Comparison of ENCODE assay signal across 8 cellular contexts in the genomic region with DNA sequence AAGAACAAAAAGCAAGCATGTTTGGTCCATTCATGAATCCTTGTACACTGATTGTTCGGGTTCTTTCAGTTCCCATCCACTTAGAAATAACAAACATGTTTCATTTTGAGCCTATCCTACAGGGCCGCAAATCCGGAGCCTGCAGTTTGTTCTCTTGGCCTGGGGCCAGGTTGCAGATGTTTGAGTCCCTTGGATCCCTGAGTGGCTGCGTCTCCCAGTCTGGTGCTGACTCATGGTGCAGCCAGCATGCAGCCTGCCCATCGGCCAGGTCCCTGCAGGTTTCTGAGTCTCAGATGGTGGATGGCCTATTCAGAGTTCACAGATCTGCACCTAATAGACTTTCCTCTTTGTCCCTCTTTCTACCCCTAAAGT. TPM values are rescaled to one million over a fixed set of nuclear protein-coding genes. Genes with fewer than 3 reads are reported as not detected.
A peak's percentile ranks its signal among the peaks of the same experiment; 100 is the strongest.
DNase-seq lines count a peak whose midpoint lies in the region; ATAC-seq and TF ChIP-seq lines count a peak whose summit lies in the region.

No MANE protein-coding gene starts in this region.

- no peaks in the 10 kb centered on the region for H3K9me3 Mint-ChIP-seq in osteocyte (ENCODE audit: unreplicated experiment)
- H3K9me3 Mint-ChIP-seq in activated T-cell treated with anti-CD3 and anti-CD28 coated beads, Interleukin-2, amount 50 U/mL, for 4 hours = no peaks in the 10 kb centered on the region

- no peaks in the 10 kb centered on the region for H3K36me3 Mint-ChIP-seq in osteocyte (ENCODE audit: unreplicated experiment)
- H3K36me3 Mint-ChIP-seq in activated T-cell treated with anti-CD3 and anti-CD28 coated beads, Interleukin-2, amount 50 U/mL, for 4 hours (ENCODE audit: insufficient read depth) = no peaks in the 10 kb centered on the region

- peak overlapping the region; percentile 28 for H3K4me3 Mint-ChIP-seq in osteocyte (ENCODE audit: unreplicated experiment)
- H3K4me3 Mint-ChIP-seq in activated T-cell treated with anti-CD3 and anti-CD28 coated beads, Interleukin-2, amount 50 U/mL, for 4 hours = no peak overlapping the region

- no peaks in the 10 kb centered on the region for H3K27me3 Mint-ChIP-seq in osteocyte (ENCODE audit: unreplicated experiment)
- H3K27me3 Mint-ChIP-seq in activated T-cell treated with anti-CD3 and anti-CD28 coated beads, Interleukin-2, amount 50 U/mL, for 4 hours (ENCODE audit: low read depth) = no peaks in the 10 kb centered on the region

- no peaks in the 10 kb centered on the region for H3K27me3 ChIP-seq in dorsolateral prefrontal cortex

- ATAC-seq in HG03196 (IDR thresholded peaks at IDR 0.05; ENCODE audit: unreplicated experiment) (no peak), HG02970 (IDR thresholded peaks at IDR 0.05; ENCODE audit: low FRiP score, unreplicated experiment) (no peak), HG02852 (IDR thresholded peaks at IDR 0.05; ENCODE audit: unreplicated experiment) (no peak)
- ATAC-seq in activated T-cell treated with anti-CD3 and anti-CD28 coated beads, Interleukin-2, amount 50 U/mL, for 4 hours = no peak

- intact Hi-C loops in dorsolateral prefrontal cortex (cut with DNase I) = loop anchor here (2.0 to 10.0 kb wide), 9 partner anchors 14 to 552 kb away; a partner anchor contains a TSS

- H3K27ac Mint-ChIP-seq in osteocyte (ENCODE audit: unreplicated experiment) = peak overlapping the region; percentile 84

- DNase-seq in EH (ENCODE audit: low read depth) = peak; percentile 93
- DNase-seq in NCI-H460 (ENCODE audit: extremely low read depth, low read depth) = peak; percentile 91
- DNase-seq in dorsolateral prefrontal cortex = peak in 9 of 10 donors; percentile 53 to 89 (median 80)
- DNase-seq in osteocyte (ENCODE audit: extremely low spot score, unreplicated experiment) = peak; percentile 92
- no peak for DNase-seq in activated T-cell treated with anti-CD3 and anti-CD28 coated beads, Interleukin-2, amount 50 U/mL, for 4 hours

- TF ChIP-seq CTCF in dorsolateral prefrontal cortex (IDR thresholded peaks at IDR 0.05 in 54 of 56, conservative IDR thresholded peaks at IDR 0.05 in 2 of 56; ENCODE audit: low read depth in 1 of 56, partially characterized antibody in 56 of 56) (peak in 1 of 56 donors; percentile 14), osteocyte (IDR thresholded peaks at IDR 0.05) (no peak)

- H3K4me3 ChIP-seq in dorsolateral prefrontal cortex = peak overlapping the region in 9 of 59 donors; percentile 5 to 21 (median 13)

- peaks cover 47% of the 10 kb centered on the region for H3K4me1 Mint-ChIP-seq in osteocyte (ENCODE audit: unreplicated experiment)
- H3K4me1 Mint-ChIP-seq in activated T-cell treated with anti-CD3 and anti-CD28 coated beads, Interleukin-2, amount 50 U/mL, for 4 hours (ENCODE audit: low read depth) = peaks cover 24% of the 10 kb centered on the region

- peak overlapping the region in 58 of 59 donors; percentile 45 to 100 (median 88) for H3K27ac ChIP-seq in dorsolateral prefrontal cortex

RNA-seq across cellular contexts. Expression of a gene that starts 1.9 kb away (rescaled TPM):
- total RNA-seq in NCI-H460 (2014; rRNA removed; shearing (Covaris generic)) = 1,235 and 1,394 TPM in 2 replicates
- 916 and 1,245 TPM in 2 replicates for polyA plus RNA-seq in NCI-H460 (2014; cell fraction: nucleus; rRNA removed)
- total RNA-seq in dorsolateral prefrontal cortex (1,000 to 10,000 TPM in 97 of 120 experiments, 100 to 1,000 TPM in 23; 740 to 1,310 (median 1,110) TPM), osteocyte (821 and 886 TPM in 2 replicates)
- 100 to 1,000 TPM; 198 to 211 (median 204) TPM for total RNA-seq in activated T-cell treated with anti-CD3 and anti-CD28 coated beads, Interleukin-2, amount 50 U/mL, for 4 hours
